Comparison of ENCODE assay signal across 21 cellular contexts in genomic region chr3:12501360-12502020, GRCh38. TPM values are rescaled to one million over a fixed set of nuclear protein-coding genes. Genes with fewer than 3 reads are reported as not detected.
A peak's percentile ranks its signal among the peaks of the same experiment; 100 is the strongest.
DNase-seq lines count a peak whose midpoint lies in the region; ATAC-seq, FAIRE-seq and TF ChIP-seq lines count a peak whose summit lies in the region.
"Had no signal": no experiment of that assay in that cellular context is flagged by ENCODE, and none has a peak within 500 bp of the region (broad histone marks: within the 10 kb centered on the region; RNA-seq: fewer than 3 reads in every experiment).

No MANE protein-coding gene starts in this region.

- whole genome bisulfite sequencing in SK-N-SH (ENCODE audit: low lambda C conversion rate): 75% methylated on average over 7 of the region's 7 CpGs
- WGBS in gastroesophageal sphincter (ENCODE audit: low coverage in 1 of 2), 2 donors: 62 to 74% methylated on average over 5 to 7 of the region's 7 CpGs

- H3K27me3 ChIP-seq in SK-N-SH (ENCODE audit: insufficient read depth) (no peaks in the 10 kb centered on the region), astrocyte (ENCODE audit: insufficient read depth, low read length) (no peaks in the 10 kb centered on the region), gastroesophageal sphincter (no peaks in the 10 kb centered on the region), vagina (no peaks in the 10 kb centered on the region)
- H3K27me3 ChIP-seq: brain microvascular endothelial cell had no signal

- H3K27me3 Mint-ChIP-seq in astrocyte (ENCODE audit: low read depth, unreplicated experiment): no peaks in the 10 kb centered on the region
- H3K27me3 Mint-ChIP-seq: IgD-negative memory B cell, memory B cell had no signal

- H3K9me3 ChIP-seq in SK-N-SH (no peaks in the 10 kb centered on the region), astrocyte (ENCODE audit: insufficient read depth, low read depth, low read length) (no peaks in the 10 kb centered on the region), gastroesophageal sphincter (no peaks in the 10 kb centered on the region), vagina (no peaks in the 10 kb centered on the region)
- H3K9me3 ChIP-seq: thoracic aorta had no signal

- no peak for FAIRE-seq in astrocyte (lab: Jason Lieb, UNC)

- H3K36me3 ChIP-seq in SK-N-SH (replicated peaks in 1 of 2; ENCODE audit: control insufficient read depth in 1 of 2, insufficient read depth in 2 of 2, low read length in 1 of 2) (peaks cover 27 to 56% of the 10 kb centered on the region in 2 experiments), astrocyte (ENCODE audit: insufficient read depth, low read length) (peaks cover 22% of the 10 kb centered on the region), gastroesophageal sphincter (peaks cover 0 to 94% of the 10 kb centered on the region in 2 donors), vagina (peaks cover 0 to 65% of the 10 kb centered on the region in 2 donors)

- H3K4me3 Mint-ChIP-seq in astrocyte (ENCODE audit: unreplicated experiment): no peak overlapping the region
- H3K4me3 Mint-ChIP-seq: IgD-negative memory B cell, immature natural killer cell, memory B cell, nephron progenitor cell had no signal

- ATAC-seq in SK-N-SH treated with all-trans-retinoic acid at 6 μM for 48 hours (no peak), gastroesophageal sphincter (peak; percentile 85)

- no peak for TF ChIP-seq POLR2A in gastroesophageal sphincter (IDR thresholded peaks at IDR 0.05)
- no peak for TF ChIP-seq POLR2A in vagina (IDR thresholded peaks at IDR 0.05)

- H3K36me3 Mint-ChIP-seq in astrocyte (ENCODE audit: low read depth, unreplicated experiment): peaks cover 13% of the 10 kb centered on the region

- POLR2A ChIA-PET in SK-N-SH (lab: Yijun Ruan, JAX): no interaction called here

- intact Hi-C loops in vagina (cut with DNase I): no loop called here

- TF ChIP-seq EP300 in SK-N-SH (IDR thresholded peaks at IDR 0.05; ENCODE audit: borderline replicate concordance in 1 of 2, low read depth in 1 of 2, low read length in 1 of 2) (no peak), gastroesophageal sphincter (IDR thresholded peaks at IDR 0.05) (no peak)

- H3K4me3 ChIP-seq in SK-N-SH (ENCODE audit: low read depth in 2 of 2, low read length in 1 of 2) (no peak overlapping the region), astrocyte (ENCODE audit: insufficient read depth, low read depth, low read length) (no peak overlapping the region), gastroesophageal sphincter (no peak overlapping the region), vagina (no peak overlapping the region)
- H3K4me3 ChIP-seq: thoracic aorta had no signal

- TF ChIP-seq RAD21 in SK-N-SH (IDR thresholded peaks at IDR 0.05; ENCODE audit: low read length): no peak

- no peaks in the 10 kb centered on the region for H4K20me1 ChIP-seq in SK-N-SH (ENCODE audit: insufficient read depth)
- H4K20me1 ChIP-seq in astrocyte (ENCODE audit: insufficient read depth, low read length): no peaks in the 10 kb centered on the region

- H3K9ac ChIP-seq in SK-N-SH (no peak overlapping the region), astrocyte (ENCODE audit: low read length) (no peak overlapping the region)

- no peak overlapping the region for H3K27ac Mint-ChIP-seq in astrocyte (ENCODE audit: unreplicated experiment)
- H3K27ac Mint-ChIP-seq: IgD-negative memory B cell, immature natural killer cell, memory B cell, nephron progenitor cell had no signal

- no peak for TF ChIP-seq CTCF in SK-N-SH (IDR thresholded peaks at IDR 0.05)
- TF ChIP-seq CTCF in astrocyte (IDR thresholded peaks at IDR 0.05; ENCODE audit: insufficient read depth, low read depth, low read length): no peak
- no peak for TF ChIP-seq CTCF in gastroesophageal sphincter (IDR thresholded peaks at IDR 0.05)
- no peak for TF ChIP-seq CTCF in vagina (IDR thresholded peaks at IDR 0.05)

- peaks cover 5% of the 10 kb centered on the region for H3K4me1 Mint-ChIP-seq in astrocyte (ENCODE audit: low read depth, unreplicated experiment)
- H3K4me1 Mint-ChIP-seq: IgD-negative memory B cell, immature natural killer cell, memory B cell had no signal

- H3K9me2 ChIP-seq in SK-N-SH: no peaks in the 10 kb centered on the region

- no peaks in the 10 kb centered on the region for H3F3A ChIP-seq in SK-N-SH (replicated peaks; ENCODE audit: insufficient read depth)

- H3K79me2 ChIP-seq in SK-N-SH (ENCODE audit: insufficient read depth): no peaks in the 10 kb centered on the region
- H3K79me2 ChIP-seq in astrocyte (ENCODE audit: insufficient read depth, low read length): no peaks in the 10 kb centered on the region

- no peak overlapping the region for H3K27ac ChIP-seq in SK-N-SH (ENCODE audit: low read depth in 2 of 2, low read length in 1 of 2)
- H3K27ac ChIP-seq in astrocyte (ENCODE audit: low read depth, low read length): no peak overlapping the region
- H3K27ac ChIP-seq in gastroesophageal sphincter: peak overlapping the region in 3 of 4 donors; percentile 20 to 29 (median 21)
- H3K27ac ChIP-seq in vagina: peak overlapping the region; percentile 33
- H3K27ac ChIP-seq: brain microvascular endothelial cell, thoracic aorta had no signal

- CTCF ChIA-PET in SK-N-SH (lab: Yijun Ruan, JAX): interaction anchor here (0.7 to 1.3 kb wide), 2 partner anchors 40 to 340 kb away, joined by 3 read pairs; partner anchors contain the start of gene RPL32

- H2AFZ ChIP-seq in SK-N-SH (ENCODE audit: low read depth): no peak overlapping the region
- H2AFZ ChIP-seq in astrocyte (ENCODE audit: low read depth, low read length): no peak overlapping the region

- H3K4me1 ChIP-seq in SK-N-SH (ENCODE audit: control insufficient read depth in 1 of 2, insufficient read depth in 2 of 2, low read depth in 1 of 2, low read length in 1 of 2) (no peaks in the 10 kb centered on the region), astrocyte (ENCODE audit: insufficient read depth, low read length) (no peaks in the 10 kb centered on the region), gastroesophageal sphincter (no peaks in the 10 kb centered on the region), vagina (no peaks in the 10 kb centered on the region)

- H3K4me2 ChIP-seq in SK-N-SH (no peak overlapping the region), astrocyte (ENCODE audit: low read length) (no peak overlapping the region)

- DNase-seq in SK-N-SH (no peak), astrocyte (ENCODE audit: low read depth) (peak; percentile 10), vagina (ENCODE audit: extremely low spot score in 2 of 2) (no peak), OCI-M2 (lab: John Stamatoyannopoulos, UW; ENCODE audit: unreplicated experiment) (no peak), cerebellum (ENCODE audit: low spot score) (no peak), SHP77 treated with DMSO at 0.1 percent for 48 hours (lab: John Stamatoyannopoulos, UW) (no peak)
- DNase-seq: activated CD8-positive, alpha-beta memory T cell treated with anti-CD3 and anti-CD28 coated beads, Interleukin-2, amount 50 U/mL, for 4 hours; activated naive CD4-positive, alpha-beta T cell treated with Interleukin-2 at 50 U/mL for 16 hours; brain microvascular endothelial cell; effector CD4-positive, alpha-beta T cell; GDM1; immature natural killer cell; nephron progenitor cell had no signal

- H3K9me3 Mint-ChIP-seq in astrocyte (ENCODE audit: unreplicated experiment): no peaks in the 10 kb centered on the region
- H3K9me3 Mint-ChIP-seq: IgD-negative memory B cell, immature natural killer cell, memory B cell, nephron progenitor cell had no signal

TF ChIP-seq in SK-N-SH, 30 proteins besides CTCF, POLR2A, EP300 and RAD21 (continues in another document):
- TF ChIP-seq POLR2AphosphoS5 (IDR thresholded peaks at IDR 0.05; ENCODE audit: low read depth, low read length): no peak
- no peak for TF ChIP-seq CHD2 (IDR thresholded peaks at IDR 0.05; ENCODE audit: low read length, partially characterized antibody)
- TF ChIP-seq PBX3 (IDR thresholded peaks at IDR 0.05): no peak

TF ChIP-seq in SK-N-SH treated with all-trans-retinoic acid at 6 μM for 48 hours, 23 proteins besides CTCF, POLR2A, EP300 and RAD21 (continues in another document):
- no peak for TF ChIP-seq ZFP30 (CRISPR knock-in tag; IDR thresholded peaks at IDR 0.05)
- no peak for TF ChIP-seq RARB (CRISPR knock-in tag; IDR thresholded peaks at IDR 0.05)
- TF ChIP-seq ARNTL (CRISPR knock-in tag; IDR thresholded peaks at IDR 0.05; ENCODE audit: borderline replicate concordance, low read depth): no peak
- TF ChIP-seq GLIS3 (CRISPR knock-in tag; IDR thresholded peaks at IDR 0.05): no peak
- TF ChIP-seq ESRRG (CRISPR knock-in tag; IDR thresholded peaks at IDR 0.05): no peak
- TF ChIP-seq ISL1 (CRISPR knock-in tag; IDR thresholded peaks at IDR 0.05): no peak
- no peak for TF ChIP-seq ZNF565 (CRISPR knock-in tag; conservative IDR thresholded peaks at IDR 0.05; ENCODE audit: low read depth)
- no peak for TF ChIP-seq TOX (CRISPR knock-in tag; IDR thresholded peaks at IDR 0.05; ENCODE audit: borderline replicate concordance)
- TF ChIP-seq OSR1 (CRISPR knock-in tag; IDR thresholded peaks at IDR 0.05): no peak
- no peak for TF ChIP-seq ZC3H10 (CRISPR knock-in tag; IDR thresholded peaks at IDR 0.05)
- TF ChIP-seq ZFP3 (CRISPR knock-in tag; IDR thresholded peaks at IDR 0.05): no peak

RNA-seq across cellular contexts. Expression of gene TSEN2, which starts 17.2 kb away (rescaled TPM):
- 13.0 and 18.6 TPM in 2 replicates for polyA plus RNA-seq in SK-N-SH (2012; rRNA removed)
- polyA plus RNA-seq in SK-N-SH (2012; cell fraction: cytosol; rRNA removed): 13.2 and 13.4 TPM in 2 replicates
- polyA plus RNA-seq in SK-N-SH (2012; cell fraction: nucleus; rRNA removed): 27.3 and 45.4 TPM in 2 replicates
- 9.7 TPM in 2 replicates for total RNA-seq in astrocyte
- total RNA-seq in gastroesophageal sphincter: 10 to 100 TPM; 16.1 to 26.7 (median 21.4) TPM
- 16.0 TPM for total RNA-seq in vagina
- 36.0 TPM for total RNA-seq in cerebellum

RNA-seq across cellular contexts. Expression of gene MKRN2OS, which starts 43.8 kb away (rescaled TPM):
- polyA plus RNA-seq in SK-N-SH (2012; rRNA removed): not detected in 2 replicates
- not detected in 2 replicates for polyA plus RNA-seq in SK-N-SH (2012; cell fraction: cytosol; rRNA removed)
- not detected in 2 replicates for polyA plus RNA-seq in SK-N-SH (2012; cell fraction: nucleus; rRNA removed)
- 0.25 TPM in 1 of 2 replicates, not detected in the other for total RNA-seq in astrocyte
- total RNA-seq in gastroesophageal sphincter: 1 to 10 TPM in 1 of 4 donors, not detected in 3; 1.3 TPM
- not detected for total RNA-seq in vagina
- not detected for total RNA-seq in cerebellum
- total RNA-seq: A172; glomerular endothelial cell; T-helper 2 cell treated with Interferon-gamma antibody and Interleukin-4, amounts not matched to agents 100 ng/mL and 5 ng/mL, for 36 hours; thoracic aorta had no signal
- polyA plus RNA-seq: IgD-negative memory B cell, immature natural killer cell had no signal

RNA-seq across cellular contexts. Expression of gene MKRN2, which starts 55.4 kb away (rescaled TPM):
- polyA plus RNA-seq in SK-N-SH (2012; rRNA removed): 29.8 and 39.6 TPM in 2 replicates
- polyA plus RNA-seq in SK-N-SH (2012; cell fraction: cytosol; rRNA removed): 29.3 and 35.0 TPM in 2 replicates
- 21.0 and 29.3 TPM in 2 replicates for polyA plus RNA-seq in SK-N-SH (2012; cell fraction: nucleus; rRNA removed)
- total RNA-seq in astrocyte (36.7 and 38.2 TPM in 2 replicates), gastroesophageal sphincter (10 to 100 TPM; 37.0 to 50.4 (median 38.3) TPM), vagina (28.5 TPM), cerebellum (28.9 TPM)

Comparison
In these comparisons a context has a peak if more than half of its experiments do, and no peak if none do; other contexts are left out.
1. H3K27ac ChIP-seq: peak in gastroesophageal sphincter (3 of 4) and vagina (single experiment); none in SK-N-SH (0 of 2) and astrocyte (single experiment).